Comparison of ENCODE assay signal across 12 cellular contexts in the genomic region with DNA sequence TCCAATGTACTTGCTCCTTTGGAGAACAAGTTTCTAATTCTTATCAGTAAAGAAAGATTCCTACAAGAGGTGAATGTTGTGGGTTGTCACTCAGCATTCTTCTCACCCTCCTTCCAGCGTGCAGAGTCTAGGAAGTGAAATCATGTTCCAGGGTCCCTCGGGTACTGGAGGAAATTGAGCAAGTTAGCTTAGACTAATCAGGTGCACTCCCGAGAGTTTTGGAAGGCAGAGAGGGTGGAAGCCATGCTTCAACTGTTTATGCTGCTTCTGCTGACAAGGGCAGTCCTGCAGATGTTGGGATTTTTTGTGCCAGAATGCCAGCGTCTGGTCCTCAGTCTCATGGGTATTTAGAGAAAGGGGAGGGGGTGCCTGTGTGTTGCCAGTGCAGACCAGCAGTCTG.
"Had no signal": no experiment of that assay in that cellular context is flagged by ENCODE, and none has a peak within 500 bp of the region (broad histone marks: within the 10 kb centered on the region; RNA-seq: fewer than 3 reads in every experiment).

No MANE protein-coding gene starts in this region.

- H3K4me3 ChIP-seq: colonic mucosa, thyroid gland had no signal

- H3K36me3 Mint-ChIP-seq: activated naive CD4-positive, alpha-beta T cell treated with anti-CD3 and anti-CD28 coated beads, Interleukin-2, amount 10 ng/mL, durations not matched to agents 7 days and 5 days; natural killer cell had no signal

- H3K36me3 ChIP-seq: colonic mucosa, neutrophil, thyroid gland had no signal

- H3K9me3 Mint-ChIP-seq: activated CD4-positive, alpha-beta memory T cell treated with anti-CD3 and anti-CD28 coated beads, Interleukin-2, amount 10 ng/mL, durations not matched to agents 7 days and 5 days; activated naive CD4-positive, alpha-beta T cell treated with anti-CD3 and anti-CD28 coated beads, Interleukin-2, amount 10 ng/mL, durations not matched to agents 7 days and 5 days; activated T-cell treated with anti-CD3 and anti-CD28 coated beads, Interleukin-2, amount 50 U/mL, for 24 hours; natural killer cell; stimulated activated naive B cell treated with anti-CD40 and anti-IgM and Interleukin-4, amounts not matched to agents 10 μg/mL and 1 μg/mL and 100 μg/mL, for 72 hours had no signal

- H3K27ac ChIP-seq: colonic mucosa, neutrophil, thyroid gland had no signal

- H3K27ac Mint-ChIP-seq: activated CD4-positive, alpha-beta memory T cell treated with anti-CD3 and anti-CD28 coated beads, Interleukin-2, amount 10 ng/mL, durations not matched to agents 7 days and 5 days; activated naive CD4-positive, alpha-beta T cell treated with anti-CD3 and anti-CD28 coated beads, Interleukin-2, amount 10 ng/mL, durations not matched to agents 7 days and 5 days; activated T-cell treated with anti-CD3 and anti-CD28 coated beads, Interleukin-2, amount 50 U/mL, for 24 hours; natural killer cell; stimulated activated naive B cell treated with anti-CD40 and anti-IgM and Interleukin-4, amounts not matched to agents 10 μg/mL and 1 μg/mL and 100 μg/mL, for 72 hours had no signal

- H3K9me3 ChIP-seq: colonic mucosa, neutrophil, thyroid gland had no signal

- H3K4me3 Mint-ChIP-seq: activated CD4-positive, alpha-beta memory T cell treated with anti-CD3 and anti-CD28 coated beads, Interleukin-2, amount 10 ng/mL, durations not matched to agents 7 days and 5 days; activated naive CD4-positive, alpha-beta T cell treated with anti-CD3 and anti-CD28 coated beads, Interleukin-2, amount 10 ng/mL, durations not matched to agents 7 days and 5 days; activated T-cell treated with anti-CD3 and anti-CD28 coated beads, Interleukin-2, amount 50 U/mL, for 24 hours; natural killer cell; stimulated activated naive B cell treated with anti-CD40 and anti-IgM and Interleukin-4, amounts not matched to agents 10 μg/mL and 1 μg/mL and 100 μg/mL, for 72 hours had no signal

- DNase-seq: activated CD4-positive, alpha-beta memory T cell treated with anti-CD3 and anti-CD28 coated beads, Interleukin-2, amount 10 ng/mL, durations not matched to agents 7 days and 5 days; activated CD4-positive, alpha-beta T cell treated with anti-CD3 and anti-CD28 coated beads for 4 hours; activated naive CD4-positive, alpha-beta T cell treated with anti-CD3 and anti-CD28 coated beads, Interleukin-2, amount 10 ng/mL, durations not matched to agents 7 days and 5 days; activated T-cell treated with anti-CD3 and anti-CD28 coated beads, Interleukin-2, amount 50 U/mL, for 24 hours; colonic mucosa; mesendoderm; natural killer cell; stimulated activated CD4-positive, alpha-beta T cell treated with anti-CD3 and anti-CD28 coated beads, Interleukin-2, amount 100 ng/mL, for 48 hours; stimulated activated naive B cell treated with anti-CD40 and anti-IgM and Interleukin-4, amounts not matched to agents 10 μg/mL and 1 μg/mL and 100 μg/mL, for 72 hours; T1000; thyroid gland had no signal

- H3K27me3 ChIP-seq: colonic mucosa, thyroid gland had no signal
